Comparison of ENCODE assay signal across 11 cellular contexts in genomic region chr1:76764638-76765572, GRCh38.
DNase-seq lines count a peak whose midpoint lies in the region.
"Had no signal": no experiment of that assay in that cellular context is flagged by ENCODE, and none has a peak within 500 bp of the region (broad histone marks: within the 10 kb centered on the region; RNA-seq: fewer than 3 reads in every experiment).

No MANE protein-coding gene starts in this region.

- peak; percentile 81 for DNase-seq in D341Med (ENCODE audit: low spot score)
- DNase-seq in NCI-H2107 (lab: John Stamatoyannopoulos, UW): peak; percentile 72
- DNase-seq in astrocyte of the hippocampus (ENCODE audit: low read depth, low spot score): peak; percentile 45
- peak; percentile 41 to 81 for DNase-seq in lung microvascular endothelial cell (ENCODE audit: low read depth in 2 of 2)
- DNase-seq in GM19238 (ENCODE audit: insufficient read length, low spot score): no peak
- DNase-seq in AG08396 (ENCODE audit: low spot score): no peak
- DNase-seq in GM03348 (ENCODE audit: low spot score): no peak
- no peak for DNase-seq in inferior parietal cortex (ENCODE audit: extremely low spot score)
- DNase-seq: activated gamma-delta T cell; left colon; stimulated activated naive B cell treated with anti-CD40 and anti-IgM and Interleukin-4, amounts not matched to agents 10 μg/mL and 1 μg/mL and 100 μg/mL, for 72 hours had no signal

Comparison
In these comparisons a context has a peak if more than half of its experiments do, and no peak if none do; other contexts are left out.
1. DNase-seq: peak in D341Med (single experiment), NCI-H2107 (single experiment), astrocyte of the hippocampus (single experiment) and lung microvascular endothelial cell (2 of 2); none in GM19238 (single experiment), AG08396 (single experiment), GM03348 (single experiment) and inferior parietal cortex (single experiment).